Comparison of ENCODE assay signal across 1 cellular context in genomic region chr14:49585803-49586672, GRCh38.
TF ChIP-seq lines count a peak whose summit lies in the region.

Gene RPS29 (minus strand): TSS chr14:49586380. CDS start chr14:49586346, 34 bp downstream.

TF ChIP-seq in K562, 482 proteins besides CTCF, POLR2A, EP300 and RAD21 (continued from another document and continues in another):
- TF ChIP-seq ZNF592 (IDR thresholded peaks at IDR 0.05) (peak; percentile 22; the same call in 1 of the 2 replicates), KDM5B (IDR thresholded peaks at IDR 0.05; ENCODE audit: insufficient replicate concordance, low read depth, low read length) (peak; percentile 74), PHF8 (IDR thresholded peaks at IDR 0.05; ENCODE audit: borderline replicate concordance, low read length) (peak; percentile 80), SP1 (CRISPR knock-in tag; IDR thresholded peaks at IDR 0.05) (peak; percentile 93), MEIS2 (IDR thresholded peaks at IDR 0.05; ENCODE audit: partially characterized antibody) (peak; percentile 89), SMAD1 (IDR thresholded peaks at IDR 0.05; ENCODE audit: low read depth, low read length, partially characterized antibody) (peak; percentile 75), DDX20 (tag; IDR thresholded peaks at IDR 0.05; ENCODE audit: low read depth) (no peak), UBTF (IDR thresholded peaks at IDR 0.05; ENCODE audit: borderline replicate concordance in 1 of 2, low read depth in 2 of 2, low read length in 2 of 2) (no peak), KHSRP (IDR thresholded peaks at IDR 0.05) (peak; percentile 90), ZNF444 (CRISPR knock-in tag; IDR thresholded peaks at IDR 0.05) (no peak), RUNX1 (IDR thresholded peaks at IDR 0.05; ENCODE audit: low read depth) (no peak), MEF2D (tag; conservative IDR thresholded peaks at IDR 0.05; ENCODE audit: low read depth) (no peak), GABPB1 (CRISPR knock-in tag; IDR thresholded peaks at IDR 0.05) (peak; percentile 65), HMG20B (CRISPR knock-in tag; IDR thresholded peaks at IDR 0.05) (no peak), RHOXF2B (CRISPR knock-in tag; conservative IDR thresholded peaks at IDR 0.05) (no peak), ZNF436 (CRISPR knock-in tag; IDR thresholded peaks at IDR 0.05) (no peak), ZNF717 (CRISPR knock-in tag; IDR thresholded peaks at IDR 0.05) (no peak), ELF4 (CRISPR knock-in tag; IDR thresholded peaks at IDR 0.05) (0 out of 2 replicates have a peak, but pooled peaks have one; percentile 46), RERE (CRISPR knock-in tag; IDR thresholded peaks at IDR 0.05; ENCODE audit: borderline replicate concordance) (no peak), POLR2AphosphoS2 (IDR thresholded peaks at IDR 0.05; ENCODE audit: low read length) (peak; percentile 69; the same call in 1 of the 2 replicates), CTBP1 (IDR thresholded peaks at IDR 0.05; ENCODE audit: borderline replicate concordance) (peak; percentile 88; the same call in 1 of the 2 replicates), ZNF143 (CRISPR knock-in tag; IDR thresholded peaks at IDR 0.05) (peak; percentile 73), MNT (conservative IDR thresholded peaks at IDR 0.05) (peak; percentile 66 to 81), GATAD2A (IDR thresholded peaks at IDR 0.05) (no peak), HDAC3 (IDR thresholded peaks at IDR 0.05; ENCODE audit: borderline replicate concordance, partially characterized antibody) (no peak), EP400 (IDR thresholded peaks at IDR 0.05) (peak; percentile 98)
- TF ChIP-seq, protein P1, sequence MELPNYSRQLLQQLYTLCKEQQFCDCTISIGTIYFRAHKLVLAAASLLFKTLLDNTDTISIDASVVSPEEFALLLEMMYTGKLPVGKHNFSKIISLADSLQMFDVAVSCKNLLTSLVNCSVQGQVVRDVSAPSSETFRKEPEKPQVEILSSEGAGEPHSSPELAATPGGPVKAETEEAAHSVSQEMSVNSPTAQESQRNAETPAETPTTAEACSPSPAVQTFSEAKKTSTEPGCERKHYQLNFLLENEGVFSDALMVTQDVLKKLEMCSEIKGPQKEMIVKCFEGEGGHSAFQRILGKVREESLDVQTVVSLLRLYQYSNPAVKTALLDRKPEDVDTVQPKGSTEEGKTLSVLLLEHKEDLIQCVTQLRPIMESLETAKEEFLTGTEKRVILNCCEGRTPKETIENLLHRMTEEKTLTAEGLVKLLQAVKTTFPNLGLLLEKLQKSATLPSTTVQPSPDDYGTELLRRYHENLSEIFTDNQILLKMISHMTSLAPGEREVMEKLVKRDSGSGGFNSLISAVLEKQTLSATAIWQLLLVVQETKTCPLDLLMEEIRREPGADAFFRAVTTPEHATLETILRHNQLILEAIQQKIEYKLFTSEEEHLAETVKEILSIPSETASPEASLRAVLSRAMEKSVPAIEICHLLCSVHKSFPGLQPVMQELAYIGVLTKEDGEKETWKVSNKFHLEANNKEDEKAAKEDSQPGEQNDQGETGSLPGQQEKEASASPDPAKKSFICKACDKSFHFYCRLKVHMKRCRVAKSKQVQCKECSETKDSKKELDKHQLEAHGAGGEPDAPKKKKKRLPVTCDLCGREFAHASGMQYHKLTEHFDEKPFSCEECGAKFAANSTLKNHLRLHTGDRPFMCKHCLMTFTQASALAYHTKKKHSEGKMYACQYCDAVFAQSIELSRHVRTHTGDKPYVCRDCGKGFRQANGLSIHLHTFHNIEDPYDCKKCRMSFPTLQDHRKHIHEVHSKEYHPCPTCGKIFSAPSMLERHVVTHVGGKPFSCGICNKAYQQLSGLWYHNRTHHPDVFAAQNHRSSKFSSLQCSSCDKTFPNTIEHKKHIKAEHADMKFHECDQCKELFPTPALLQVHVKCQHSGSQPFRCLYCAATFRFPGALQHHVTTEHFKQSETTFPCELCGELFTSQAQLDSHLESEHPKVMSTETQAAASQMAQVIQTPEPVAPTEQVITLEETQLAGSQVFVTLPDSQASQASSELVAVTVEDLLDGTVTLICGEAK (IDR thresholded peaks at IDR 0.05): peak; percentile 82
- TF ChIP-seq, protein P1 (CRISPR knock-in tag; IDR thresholded peaks at IDR 0.05): no peak
- TF ChIP-seq, protein P2, sequence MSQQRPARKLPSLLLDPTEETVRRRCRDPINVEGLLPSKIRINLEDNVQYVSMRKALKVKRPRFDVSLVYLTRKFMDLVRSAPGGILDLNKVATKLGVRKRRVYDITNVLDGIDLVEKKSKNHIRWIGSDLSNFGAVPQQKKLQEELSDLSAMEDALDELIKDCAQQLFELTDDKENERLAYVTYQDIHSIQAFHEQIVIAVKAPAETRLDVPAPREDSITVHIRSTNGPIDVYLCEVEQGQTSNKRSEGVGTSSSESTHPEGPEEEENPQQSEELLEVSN (IDR thresholded peaks at IDR 0.05; ENCODE audit: borderline replicate concordance in 1 of 2, extremely low read depth in 1 of 2, insufficient read depth in 1 of 2, insufficient read length in 1 of 2, low read depth in 1 of 2, low read length in 1 of 2, poor library complexity in 1 of 2, severe bottlenecking in 1 of 2): no peak
- TF ChIP-seq, protein P3, sequence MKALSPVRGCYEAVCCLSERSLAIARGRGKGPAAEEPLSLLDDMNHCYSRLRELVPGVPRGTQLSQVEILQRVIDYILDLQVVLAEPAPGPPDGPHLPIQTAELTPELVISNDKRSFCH (CRISPR knock-in tag; IDR thresholded peaks at IDR 0.05): no peak
- TF ChIP-seq, protein P3 (tag; IDR thresholded peaks at IDR 0.05): no peak
